In genomic region chr12:52617403-52617785, GRCh38 we compare ENCODE assay signal across 22 cellular contexts. TPM values are rescaled to one million over a fixed set of nuclear protein-coding genes. Genes with fewer than 3 reads are reported as not detected.
DNase-seq lines count a peak whose midpoint lies in the region; ATAC-seq and TF ChIP-seq lines count a peak whose summit lies in the region.
"Had no signal": no experiment of that assay in that cellular context is flagged by ENCODE, and none has a peak within 500 bp of the region (broad histone marks: within the 10 kb centered on the region; RNA-seq: fewer than 3 reads in every experiment).

No MANE protein-coding gene starts in this region.

- peaks cover 39% of the 10 kb centered on the region for H3K4me1 Mint-ChIP-seq in activated CD8-positive, alpha-beta T cell treated with anti-CD3 and anti-CD28 coated beads, Interleukin-2, amount 10 ng/mL, durations not matched to agents 7 days and 5 days (ENCODE audit: low read depth)
- H3K4me1 Mint-ChIP-seq in activated CD8-positive, alpha-beta T cell treated with anti-CD3 and anti-CD28 coated beads for 36 hours (ENCODE audit: low read depth) = peaks cover 58% of the 10 kb centered on the region
- peaks cover 6 to 8% of the 10 kb centered on the region in 2 experiments; a peak in 3 of 4 replicates for H3K4me1 Mint-ChIP-seq in H9
- peaks cover 13% of the 10 kb centered on the region for H3K4me1 Mint-ChIP-seq in endodermal cell
- H3K4me1 Mint-ChIP-seq in stimulated activated effector memory CD8-positive, alpha-beta T cell treated with anti-CD3 and anti-CD28 coated beads, Interleukin-12 subunit alpha, Interleukin-12 subunit beta, amount 100 ng/mL, for 72 hours = peaks cover 21% of the 10 kb centered on the region
- H3K4me1 Mint-ChIP-seq: IgD-negative memory B cell had no signal

- no peak overlapping the region for H2AK5ac ChIP-seq in H9 (ENCODE audit: insufficient read length, low read length)

- no peak overlapping the region for H3K27ac ChIP-seq in H9 (ENCODE audit: insufficient read length, low read depth, low read length)
- H3K27ac ChIP-seq in endodermal cell (ENCODE audit: low read depth, low read length) = no peak overlapping the region
- no peak overlapping the region for H3K27ac ChIP-seq in Peyer's patch
- H3K27ac ChIP-seq: GM23248 had no signal

- POLR2A ChIA-PET in activated CD8-positive, alpha-beta T cell treated with anti-CD3 and anti-CD28 coated beads, Interleukin-2, amount 10 ng/mL, durations not matched to agents 7 days and 5 days (lab: Charles Lee) = no interaction called here
- POLR2A ChIA-PET in activated CD8-positive, alpha-beta T cell treated with anti-CD3 and anti-CD28 coated beads for 36 hours (lab: Charles Lee) = interaction anchor here (1.3 kb wide), 1 partner anchor 9 kb away, joined by 4 read pairs; no protein-coding TSS in a partner anchor

- no peak overlapping the region for H3K14ac ChIP-seq in H9 (ENCODE audit: insufficient read depth, low read length)

- no peak for TF ChIP-seq POLR2A in Peyer's patch (IDR thresholded peaks at IDR 0.05)

- CTCF ChIA-PET in activated CD8-positive, alpha-beta T cell treated with anti-CD3 and anti-CD28 coated beads, Interleukin-2, amount 10 ng/mL, durations not matched to agents 7 days and 5 days (lab: Charles Lee) = interaction anchor here (0.9 to 1.8 kb wide), 2 partner anchors 28 to 32 kb away, joined by 3 to 5 read pairs; no protein-coding TSS in a partner anchor
- CTCF ChIA-PET in activated CD8-positive, alpha-beta T cell treated with anti-CD3 and anti-CD28 coated beads for 36 hours (lab: Charles Lee) = interaction anchor here (1.0 to 1.8 kb wide), 3 partner anchors 9 to 35 kb away, joined by 3 to 5 read pairs (median 3); no protein-coding TSS in a partner anchor

- H2BK12ac ChIP-seq in H9 (ENCODE audit: insufficient read length, low read depth, low read length) = no peak overlapping the region

- no peak overlapping the region for H3K4me3 Mint-ChIP-seq in activated CD8-positive, alpha-beta T cell treated with anti-CD3 and anti-CD28 coated beads, Interleukin-2, amount 10 ng/mL, durations not matched to agents 7 days and 5 days
- no peak overlapping the region for H3K4me3 Mint-ChIP-seq in activated CD8-positive, alpha-beta T cell treated with anti-CD3 and anti-CD28 coated beads for 36 hours
- H3K4me3 Mint-ChIP-seq in H9 = no peak overlapping the region
- no peak overlapping the region for H3K4me3 Mint-ChIP-seq in endodermal cell
- H3K4me3 Mint-ChIP-seq in stimulated activated effector memory CD8-positive, alpha-beta T cell treated with anti-CD3 and anti-CD28 coated beads, Interleukin-12 subunit alpha, Interleukin-12 subunit beta, amount 100 ng/mL, for 72 hours = no peak overlapping the region
- H3K4me3 Mint-ChIP-seq: IgD-negative memory B cell had no signal

- H3K36me3 ChIP-seq in endodermal cell (ENCODE audit: control insufficient read depth, insufficient read depth, low read length) (no peaks in the 10 kb centered on the region), Peyer's patch (no peaks in the 10 kb centered on the region)
- H3K36me3 ChIP-seq: BLaER1 treated with 17β-estradiol and CSF1 and Interleukin-3, amounts not matched to agents 10 nM and 100 nM; HAP-1 had no signal

- H3K4me1 ChIP-seq in H9 (ENCODE audit: insufficient read depth, low read length) (no peaks in the 10 kb centered on the region), endodermal cell (ENCODE audit: control insufficient read depth, insufficient read depth, low read length) (peaks cover 12% of the 10 kb centered on the region), Peyer's patch (no peaks in the 10 kb centered on the region)
- H3K4me1 ChIP-seq: HAP-1 had no signal

- H2BK120ac ChIP-seq in H9 (ENCODE audit: low read depth, low read length, poor library complexity, severe bottlenecking) = no peak overlapping the region

- H3K4me2 ChIP-seq in H9 (ENCODE audit: insufficient read depth, insufficient read length, low read length) = no peak overlapping the region

- H3K9ac ChIP-seq in H9 (ENCODE audit: extremely low read depth, insufficient read length, low read length) (no peak overlapping the region), endodermal cell (ENCODE audit: extremely low read depth, low read length, poor library complexity, severe bottlenecking) (no peak overlapping the region)
- H3K9ac ChIP-seq: GM23248 had no signal

- TF ChIP-seq CTCF in activated CD8-positive, alpha-beta T cell treated with anti-CD3 and anti-CD28 coated beads for 36 hours (IDR thresholded peaks at IDR 0.05) = no peak
- TF ChIP-seq CTCF in H9 (conservative IDR thresholded peaks at IDR 0.05) (no peak), endodermal cell (conservative IDR thresholded peaks at IDR 0.05) (no peak), Peyer's patch (IDR thresholded peaks at IDR 0.05) (no peak)

- DNase-seq in activated CD8-positive, alpha-beta T cell treated with anti-CD3 and anti-CD28 coated beads, Interleukin-2, amount 10 ng/mL, durations not matched to agents 7 days and 5 days = peak; percentile 9
- no peak for DNase-seq in activated CD8-positive, alpha-beta T cell treated with anti-CD3 and anti-CD28 coated beads for 36 hours
- DNase-seq in H9 (peak; percentile 26), endodermal cell (peak; percentile 35), Peyer's patch (no peak)
- peak in 1 of 2 donors; percentile 30 for DNase-seq in stimulated activated effector memory CD8-positive, alpha-beta T cell treated with anti-CD3 and anti-CD28 coated beads, Interleukin-12 subunit alpha, Interleukin-12 subunit beta, amount 100 ng/mL, for 72 hours (ENCODE audit: low spot score in 2 of 2)
- DNase-seq: 8988T, GM23248, MV-4-11, NCI-H1105 treated with DMSO at 0.1 percent for 48 hours, NCI-H2029 treated with DMSO at 0.1 percent for 48 hours, NCI-H226, NCI-H510A treated with DMSO at 0.1 percent for 48 hours, RPMI8226, SHP77 had no signal

- H2BK15ac ChIP-seq in H9 (ENCODE audit: low read depth, low read length) = no peak overlapping the region

- H2BK20ac ChIP-seq in H9 (ENCODE audit: low read depth, low read length, poor library complexity, severe bottlenecking) = no peak overlapping the region

- H3K23me2 ChIP-seq in H9 (ENCODE audit: insufficient read length, low read depth, low read length, poor library complexity, severe bottlenecking) = no peaks in the 10 kb centered on the region

- H4K91ac ChIP-seq in H9 (ENCODE audit: insufficient read length, low read depth, low read length) = no peak overlapping the region

- H3T11ph ChIP-seq in H9 (ENCODE audit: low read length) = no peak overlapping the region

- no peak overlapping the region for H3K4ac ChIP-seq in H9 (ENCODE audit: low read depth, low read length)

- intact Hi-C loops in activated CD8-positive, alpha-beta T cell treated with anti-CD3 and anti-CD28 coated beads for 36 hours (cut with micrococcal nuclease) = no loop called here

- no peak overlapping the region for H3K18ac ChIP-seq in H9 (ENCODE audit: insufficient read length, low read depth, low read length)

- no peaks in the 10 kb centered on the region for H3K79me2 ChIP-seq in H9 (ENCODE audit: insufficient read depth, low read length)

- H3K27ac Mint-ChIP-seq in activated CD8-positive, alpha-beta T cell treated with anti-CD3 and anti-CD28 coated beads, Interleukin-2, amount 10 ng/mL, durations not matched to agents 7 days and 5 days = no peak overlapping the region
- H3K27ac Mint-ChIP-seq in activated CD8-positive, alpha-beta T cell treated with anti-CD3 and anti-CD28 coated beads for 36 hours = no peak overlapping the region
- no peak overlapping the region; a peak in 1 of 7 replicates for H3K27ac Mint-ChIP-seq in H9
- H3K27ac Mint-ChIP-seq in endodermal cell = no peak overlapping the region
- peak overlapping the region; percentile 13 for H3K27ac Mint-ChIP-seq in stimulated activated effector memory CD8-positive, alpha-beta T cell treated with anti-CD3 and anti-CD28 coated beads, Interleukin-12 subunit alpha, Interleukin-12 subunit beta, amount 100 ng/mL, for 72 hours

- H3K36me3 Mint-ChIP-seq in activated CD8-positive, alpha-beta T cell treated with anti-CD3 and anti-CD28 coated beads, Interleukin-2, amount 10 ng/mL, durations not matched to agents 7 days and 5 days (ENCODE audit: low read depth) = no peaks in the 10 kb centered on the region
- H3K36me3 Mint-ChIP-seq in activated CD8-positive, alpha-beta T cell treated with anti-CD3 and anti-CD28 coated beads for 36 hours (ENCODE audit: low read depth) = no peaks in the 10 kb centered on the region
- H3K36me3 Mint-ChIP-seq in H9 (ENCODE audit: insufficient read depth in 1 of 3, low read depth in 3 of 3) = no peaks in the 10 kb centered on the region
- H3K36me3 Mint-ChIP-seq in endodermal cell (ENCODE audit: low read depth) = no peaks in the 10 kb centered on the region
- no peaks in the 10 kb centered on the region for H3K36me3 Mint-ChIP-seq in stimulated activated effector memory CD8-positive, alpha-beta T cell treated with anti-CD3 and anti-CD28 coated beads, Interleukin-12 subunit alpha, Interleukin-12 subunit beta, amount 100 ng/mL, for 72 hours

- H3K79me1 ChIP-seq in H9 (ENCODE audit: insufficient read depth, low read depth, low read length, poor library complexity, severe bottlenecking) = no peaks in the 10 kb centered on the region

- H3K56ac ChIP-seq in H9 (ENCODE audit: insufficient read length, low read depth, low read length) = no peak overlapping the region

- no CpG with 5 or more reads among the region's 7 CpGs for WGBS in H9 (ENCODE audit: extremely low coverage, insufficient read length, low lambda C conversion rate)
- WGBS in endodermal cell (ENCODE audit: insufficient coverage in 1 of 2, insufficient read length in 1 of 2), 2 experiments = 94 to 95% methylated on average over 7 of the region's 7 CpGs

- H3K23ac ChIP-seq in H9 (ENCODE audit: insufficient read length, low read depth, low read length) = no peak overlapping the region

- no peak overlapping the region for H4K5ac ChIP-seq in H9 (ENCODE audit: insufficient read length, low read depth, low read length)

- H3K9me3 ChIP-seq in H9 (ENCODE audit: control insufficient read depth, low read depth, low read length) = no peaks in the 10 kb centered on the region
- H3K9me3 ChIP-seq in endodermal cell (ENCODE audit: control insufficient read depth, low read length) = no peaks in the 10 kb centered on the region
- no peaks in the 10 kb centered on the region for H3K9me3 ChIP-seq in Peyer's patch
- H3K9me3 ChIP-seq: HAP-1 had no signal

- H2AFZ ChIP-seq in H9 (ENCODE audit: low read length) = no peak overlapping the region
- H2AFZ ChIP-seq: GM23248 had no signal

- H3K27me3 ChIP-seq in H9 (ENCODE audit: insufficient read depth, low read length) (no peaks in the 10 kb centered on the region), endodermal cell (ENCODE audit: control insufficient read depth, insufficient read depth, low read length, poor library complexity, severe bottlenecking) (peaks cover 55% of the 10 kb centered on the region), Peyer's patch (no peaks in the 10 kb centered on the region)
- H3K27me3 ChIP-seq: BLaER1 treated with 17β-estradiol and CSF1 and Interleukin-3, amounts not matched to agents 10 nM and 100 nM had no signal

- no peaks in the 10 kb centered on the region for H3K9me3 Mint-ChIP-seq in activated CD8-positive, alpha-beta T cell treated with anti-CD3 and anti-CD28 coated beads, Interleukin-2, amount 10 ng/mL, durations not matched to agents 7 days and 5 days (ENCODE audit: insufficient read depth)
- H3K9me3 Mint-ChIP-seq in activated CD8-positive, alpha-beta T cell treated with anti-CD3 and anti-CD28 coated beads for 36 hours = no peaks in the 10 kb centered on the region
- H3K9me3 Mint-ChIP-seq in H9 (no peaks in the 10 kb centered on the region), endodermal cell (no peaks in the 10 kb centered on the region)
- no peaks in the 10 kb centered on the region for H3K9me3 Mint-ChIP-seq in stimulated activated effector memory CD8-positive, alpha-beta T cell treated with anti-CD3 and anti-CD28 coated beads, Interleukin-12 subunit alpha, Interleukin-12 subunit beta, amount 100 ng/mL, for 72 hours

- peaks cover 3% of the 10 kb centered on the region for H3K27me3 Mint-ChIP-seq in activated CD8-positive, alpha-beta T cell treated with anti-CD3 and anti-CD28 coated beads, Interleukin-2, amount 10 ng/mL, durations not matched to agents 7 days and 5 days (ENCODE audit: low read depth)
- H3K27me3 Mint-ChIP-seq in activated CD8-positive, alpha-beta T cell treated with anti-CD3 and anti-CD28 coated beads for 36 hours = no peaks in the 10 kb centered on the region
- H3K27me3 Mint-ChIP-seq in H9 (ENCODE audit: low read depth) (peaks cover 19% of the 10 kb centered on the region), endodermal cell (ENCODE audit: insufficient read depth) (peaks cover 77% of the 10 kb centered on the region)

- no peak overlapping the region for H2BK5ac ChIP-seq in H9 (ENCODE audit: insufficient read length, low read length)

- no peak overlapping the region for H4K8ac ChIP-seq in H9 (replicated peaks; ENCODE audit: insufficient read length, low read depth, low read length)

- ATAC-seq in activated CD8-positive, alpha-beta T cell treated with anti-CD3 and anti-CD28 coated beads, Interleukin-2, amount 10 ng/mL, durations not matched to agents 7 days and 5 days = no peak
- ATAC-seq in activated CD8-positive, alpha-beta T cell treated with anti-CD3 and anti-CD28 coated beads for 36 hours = no peak
- ATAC-seq in stimulated activated effector memory CD8-positive, alpha-beta T cell treated with anti-CD3 and anti-CD28 coated beads, Interleukin-12 subunit alpha, Interleukin-12 subunit beta, amount 100 ng/mL, for 72 hours = no peak
- ATAC-seq in HG02642 (IDR thresholded peaks at IDR 0.05; ENCODE audit: poor library complexity, unreplicated experiment) = no peak

- H4K20me1 ChIP-seq in H9 (ENCODE audit: control insufficient read depth, insufficient read depth, insufficient read length) = no peaks in the 10 kb centered on the region
- H4K20me1 ChIP-seq: BLaER1 treated with 17β-estradiol and CSF1 and Interleukin-3, amounts not matched to agents 10 nM and 100 nM had no signal

- H3K4me3 ChIP-seq in endodermal cell (ENCODE audit: low read length) (no peak overlapping the region), Peyer's patch (no peak overlapping the region)
- H3K4me3 ChIP-seq: BLaER1 treated with 17β-estradiol and CSF1 and Interleukin-3, amounts not matched to agents 10 nM and 100 nM; GM23248; HAP-1 had no signal

RNA-seq across cellular contexts. Expression of gene KRT73, which starts 1.0 kb away (rescaled TPM):
- under 1 TPM; 0.45 to 0.91 TPM for total RNA-seq in activated CD8-positive, alpha-beta T cell treated with anti-CD3 and anti-CD28 coated beads, Interleukin-2, amount 10 ng/mL, durations not matched to agents 7 days and 5 days
- total RNA-seq in activated CD8-positive, alpha-beta T cell treated with anti-CD3 and anti-CD28 coated beads for 36 hours = under 1 TPM in 1 of 2 experiments, not detected in 1; 0.20 TPM
- total RNA-seq in H9 (2021) (not detected in 2 replicates), endodermal cell (not detected), Peyer's patch (1 to 10 TPM in 1 of 4 donors, under 1 TPM in 1, not detected in 2; 0.40 to 1.2 TPM)
- polyA plus RNA-seq in endodermal cell (2013, experiment 1 of 2) = not detected
- not detected for polyA plus RNA-seq in endodermal cell (2013, experiment 2 of 2)
- total RNA-seq: Daoy, GM23248, M059J, OCI-LY7 had no signal
- polyA plus RNA-seq: GM23248, IgD-negative memory B cell had no signal

RNA-seq across cellular contexts. Expression of gene KRT72, which starts 16.1 kb away (rescaled TPM):
- under 1 TPM; 0.40 to 0.44 TPM for total RNA-seq in activated CD8-positive, alpha-beta T cell treated with anti-CD3 and anti-CD28 coated beads, Interleukin-2, amount 10 ng/mL, durations not matched to agents 7 days and 5 days
- total RNA-seq in activated CD8-positive, alpha-beta T cell treated with anti-CD3 and anti-CD28 coated beads for 36 hours = under 1 TPM; 0.16 to 0.32 TPM
- total RNA-seq in H9 (2021) = not detected in 2 replicates
- total RNA-seq in endodermal cell = not detected
- not detected for polyA plus RNA-seq in endodermal cell (2013, experiment 1 of 2)
- not detected for polyA plus RNA-seq in endodermal cell (2013, experiment 2 of 2)
- 1 to 10 TPM in 3 of 4 donors, not detected in 1; 1.1 to 4.5 (median 2.3) TPM for total RNA-seq in Peyer's patch
- total RNA-seq: Daoy, GM23248, M059J, OCI-LY7 had no signal
- polyA plus RNA-seq: GM23248, IgD-negative memory B cell had no signal

RNA-seq across cellular contexts. Expression of gene KRT2, which starts 34.6 kb away (rescaled TPM):
- under 1 TPM in 1 of 2 experiments, not detected in 1; 0.10 TPM for total RNA-seq in activated CD8-positive, alpha-beta T cell treated with anti-CD3 and anti-CD28 coated beads, Interleukin-2, amount 10 ng/mL, durations not matched to agents 7 days and 5 days
- total RNA-seq in activated CD8-positive, alpha-beta T cell treated with anti-CD3 and anti-CD28 coated beads for 36 hours = not detected
- total RNA-seq in H9 (2021) (not detected in 2 replicates), endodermal cell (not detected), Peyer's patch (1 to 10 TPM in 1 of 4 donors, under 1 TPM in 1, not detected in 2; 0.47 to 2.5 TPM)
- not detected for polyA plus RNA-seq in endodermal cell (2013, experiment 1 of 2)
- not detected for polyA plus RNA-seq in endodermal cell (2013, experiment 2 of 2)
- total RNA-seq: GM23248, M059J, OCI-LY7 had no signal
- polyA plus RNA-seq: GM23248, IgD-negative memory B cell had no signal

RNA-seq across cellular contexts. Expression of gene KRT74, which starts 43.8 kb away (rescaled TPM):
- total RNA-seq in activated CD8-positive, alpha-beta T cell treated with anti-CD3 and anti-CD28 coated beads, Interleukin-2, amount 10 ng/mL, durations not matched to agents 7 days and 5 days = not detected
- total RNA-seq in activated CD8-positive, alpha-beta T cell treated with anti-CD3 and anti-CD28 coated beads for 36 hours = not detected
- total RNA-seq in H9 (2021) (not detected in 2 replicates), endodermal cell (not detected), Peyer's patch (not detected)
- polyA plus RNA-seq in endodermal cell (2013, experiment 1 of 2) = not detected
- polyA plus RNA-seq in endodermal cell (2013, experiment 2 of 2) = not detected
- total RNA-seq: Daoy, GM23248, M059J, OCI-LY7 had no signal
- polyA plus RNA-seq: GM23248, IgD-negative memory B cell had no signal

Comparison
In these comparisons a context has a peak if more than half of its experiments do, and no peak if none do; other contexts are left out.
1. DNase-seq: peak in activated CD8-positive, alpha-beta T cell treated with anti-CD3 and anti-CD28 coated beads, Interleukin-2, amount 10 ng/mL, durations not matched to agents 7 days and 5 days (single experiment), H9 (single experiment) and endodermal cell (single experiment); none in activated CD8-positive, alpha-beta T cell treated with anti-CD3 and anti-CD28 coated beads for 36 hours (single experiment) and Peyer's patch (0 of 3).